17 cellular contexts compared by ENCODE assay signal in the genomic region with DNA sequence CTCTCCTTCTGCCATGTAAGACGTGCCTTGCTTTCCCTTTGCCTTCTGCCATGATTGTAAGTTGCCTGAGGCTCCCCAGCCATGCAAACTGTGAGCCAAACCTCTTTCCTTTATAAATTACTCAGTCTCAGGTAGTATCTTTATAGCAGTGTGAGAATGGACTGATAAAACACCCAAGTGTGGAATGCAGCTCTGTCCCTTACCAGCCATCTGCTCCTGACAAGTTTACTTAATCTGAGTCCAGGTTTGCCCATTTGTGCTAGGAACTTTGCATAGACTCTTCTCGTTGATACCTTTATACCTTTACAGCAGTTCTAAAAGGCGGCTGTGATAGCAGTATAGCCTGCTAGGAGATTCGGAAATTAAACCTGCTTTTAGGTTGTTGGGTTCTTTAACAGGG. TPM values are rescaled to one million over a fixed set of nuclear protein-coding genes. Genes with fewer than 3 reads are reported as not detected.
A peak's percentile ranks its signal among the peaks of the same experiment; 100 is the strongest.
DNase-seq lines count a peak whose midpoint lies in the region; ATAC-seq and TF ChIP-seq lines count a peak whose summit lies in the region.
"Had no signal": no experiment of that assay in that cellular context is flagged by ENCODE, and none has a peak within 500 bp of the region (broad histone marks: within the 10 kb centered on the region; RNA-seq: fewer than 3 reads in every experiment).

No MANE protein-coding gene starts in this region.

- dilution Hi-C loops in IMR-90 (cut with HindIII; ENCODE audit: low sequenced_read_pairs, unreplicated experiment), result no loop called here

- TF ChIP-seq CTCF in IMR-90 (conservative IDR thresholded peaks at IDR 0.05; ENCODE audit: low read depth, low read length) (no peak), WERI-Rb-1 (IDR thresholded peaks at IDR 0.05; ENCODE audit: low read depth, low read length) (no peak)

- H3K56ac ChIP-seq in IMR-90 (ENCODE audit: extremely low read depth, insufficient read depth, low read length), result no peak overlapping the region
- no peak overlapping the region for H3K56ac ChIP-seq in mesendoderm (ENCODE audit: low read length)

- H3K18ac ChIP-seq in IMR-90 (ENCODE audit: low read depth, low read length) (peak overlapping the region; percentile 93), mesendoderm (ENCODE audit: low read length) (no peak overlapping the region)

- CTCF ChIA-PET in IMR-90 (lab: Yijun Ruan, JAX), result interaction anchor here (0.6 kb wide), 1 partner anchor 480 kb away, joined by 3 read pairs; no protein-coding TSS in a partner anchor

- peak overlapping the region; percentile 48; the same call in 1 of the 2 replicates for H4K91ac ChIP-seq in IMR-90 (ENCODE audit: insufficient read depth, low read depth, low read length)

- no peaks in the 10 kb centered on the region for H3K9me3 ChIP-seq in IMR-90 (ENCODE audit: control insufficient read depth, insufficient read depth, low read length)
- no peaks in the 10 kb centered on the region for H3K9me3 ChIP-seq in T-helper 17 cell (ENCODE audit: control insufficient read depth, low read length, poor library complexity, severe bottlenecking)
- H3K9me3 ChIP-seq in WERI-Rb-1 (ENCODE audit: severe bottlenecking), result no peaks in the 10 kb centered on the region
- H3K9me3 ChIP-seq: BE2C had no signal

- POLR2A ChIA-PET in IMR-90 (lab: Charles Lee; ENCODE audit: unreplicated experiment), result no interaction called here

- no peak overlapping the region for H2AFZ ChIP-seq in IMR-90 (replicated peaks; ENCODE audit: low read length, poor library complexity)

- no TSS peak for BruUV-seq in IMR-90 (replicated peaks; lab: Mats Ljungman, UMichigan)

- H3K23ac ChIP-seq in IMR-90 (ENCODE audit: low read depth, low read length), result no peak overlapping the region
- H3K23ac ChIP-seq in mesendoderm (ENCODE audit: low read length), result no peak overlapping the region

- H3K79me2 ChIP-seq in mesendoderm (ENCODE audit: control insufficient read depth, insufficient read depth, low read length), result no peaks in the 10 kb centered on the region

- H2AK5ac ChIP-seq in IMR-90 (ENCODE audit: low read depth, low read length) (peak overlapping the region; percentile 30; the same call in 1 of the 2 replicates), mesendoderm (ENCODE audit: low read length) (no peak overlapping the region)

- H2BK120ac ChIP-seq in IMR-90 (ENCODE audit: low read depth, low read length), result peak overlapping the region; percentile 28; the same call in 1 of the 2 replicates
- no peak overlapping the region for H2BK120ac ChIP-seq in mesendoderm (ENCODE audit: low read depth, low read length)

- no peak overlapping the region; the same call in 1 of the 2 replicates for H3K4me2 ChIP-seq in IMR-90 (ENCODE audit: low read depth, low read length)
- H3K4me2 ChIP-seq in mesendoderm (ENCODE audit: low read length), result no peak overlapping the region

- H3K36me3 ChIP-seq in IMR-90 (ENCODE audit: control insufficient read depth, insufficient read depth, low read length), result no peaks in the 10 kb centered on the region
- no peaks in the 10 kb centered on the region for H3K36me3 ChIP-seq in mesendoderm (ENCODE audit: control insufficient read depth, insufficient read depth, low read length)
- H3K36me3 ChIP-seq in WERI-Rb-1, result no peaks in the 10 kb centered on the region
- H3K36me3 ChIP-seq: BE2C had no signal

- no peaks in the 10 kb centered on the region for H3K27me3 Mint-ChIP-seq in T-helper 17 cell
- H3K27me3 Mint-ChIP-seq: CD4-positive, CD25-positive, alpha-beta regulatory T cell; CD8-positive, alpha-beta memory T cell; IgD-negative memory B cell had no signal

- no peaks in the 10 kb centered on the region for H4K20me1 ChIP-seq in IMR-90 (ENCODE audit: insufficient read depth, low read length)

- H3K27ac Mint-ChIP-seq in T-helper 17 cell, result peak overlapping the region; percentile 70
- H3K27ac Mint-ChIP-seq: CD8-positive, alpha-beta memory T cell; IgD-negative memory B cell had no signal

- H2BK20ac ChIP-seq in IMR-90 (ENCODE audit: low read depth, low read length), result no peak overlapping the region

- H4K5ac ChIP-seq in IMR-90 (ENCODE audit: low read depth, low read length) (peak overlapping the region; percentile 88), mesendoderm (ENCODE audit: low read length) (no peak overlapping the region)

- in situ Hi-C loops in IMR-90 (cut with MboI; ENCODE audit: low sequenced_read_pairs), result no loop called here

- peaks cover 24% of the 10 kb centered on the region for H3K4me1 ChIP-seq in IMR-90 (ENCODE audit: control insufficient read depth, insufficient read depth, low read length)
- no peaks in the 10 kb centered on the region for H3K4me1 ChIP-seq in mesendoderm (ENCODE audit: control insufficient read depth, low read depth, low read length)
- H3K4me1 ChIP-seq: BE2C had no signal

- H3K79me1 ChIP-seq in IMR-90 (ENCODE audit: low read depth in 1 of 2, low read length in 2 of 2) (no peaks in the 10 kb centered on the region; a peak in 1 of 4 replicates), mesendoderm (ENCODE audit: low read length) (no peaks in the 10 kb centered on the region)

- no peak for ATAC-seq in IMR-90 (ENCODE audit: low read depth)
- ATAC-seq in T-helper 17 cell, result no peak

- H3K36me3 Mint-ChIP-seq in T-helper 17 cell (ENCODE audit: low read depth), result peaks cover 10% of the 10 kb centered on the region

- no peaks in the 10 kb centered on the region; the same call in 1 of the 2 replicates for H3K9me1 ChIP-seq in IMR-90 (ENCODE audit: insufficient read depth, low read length)

- H2BK15ac ChIP-seq in IMR-90 (ENCODE audit: low read depth, low read length) (peak overlapping the region; percentile 18; the same call in 1 of the 3 replicates), mesendoderm (replicated peaks; ENCODE audit: low read depth) (no peak overlapping the region)

- H3K14ac ChIP-seq in IMR-90 (replicated peaks; ENCODE audit: low read depth, low read length), result 0 out of 2 replicates have a peak overlapping the region, but pooled peaks have one; percentile 20

- H4K8ac ChIP-seq in IMR-90 (ENCODE audit: low read depth in 2 of 2, low read length in 2 of 2), result no peak overlapping the region
- no peak overlapping the region for H4K8ac ChIP-seq in mesendoderm (ENCODE audit: low read depth, low read length)

- DNase-seq in IMR-90 (no peak), T-helper 17 cell (no peak), mesendoderm (peak; percentile 48), occipital lobe (lab: John Stamatoyannopoulos, UW) (no peak), WERI-Rb-1 (no peak)
- DNase-seq in stimulated activated CD4-positive, alpha-beta T cell treated with anti-CD3 and anti-CD28 coated beads, Interleukin-4, amount 100 ng/mL, for 4 hours, result no peak
- DNase-seq: ACHN; BE2C; C1 segment of cervical spinal cord; CD4-positive, CD25-positive, alpha-beta regulatory T cell; CD8-positive, alpha-beta memory T cell; COR-L47; DMS153; DMS79; GF-D8; H9 had no signal

- H3K27ac ChIP-seq in IMR-90 (ENCODE audit: insufficient read depth, low read length), result no peak overlapping the region; the same call in 1 of the 2 replicates
- H3K27ac ChIP-seq in mesendoderm (ENCODE audit: low read depth, low read length), result no peak overlapping the region
- H3K27ac ChIP-seq in WERI-Rb-1, result no peak overlapping the region

- no peak for TF ChIP-seq POLR2A in IMR-90 (IDR thresholded peaks at IDR 0.05; ENCODE audit: low read depth, low read length)

- H3K27me3 ChIP-seq in IMR-90 (ENCODE audit: control insufficient read depth, insufficient read depth, low read length) (no peaks in the 10 kb centered on the region), mesendoderm (ENCODE audit: insufficient read depth, low read length, poor library complexity) (no peaks in the 10 kb centered on the region), WERI-Rb-1 (ENCODE audit: insufficient read depth, low read depth, severe bottlenecking) (no peaks in the 10 kb centered on the region)
- H3K27me3 ChIP-seq: BE2C had no signal

- no CpG with 5 or more reads among the region's 4 CpGs for WGBS in IMR-90 (ENCODE audit: extremely low coverage in 2 of 2, insufficient read length in 1 of 2), 2 experiments
- WGBS in mesendoderm (ENCODE audit: extremely low coverage, insufficient coverage, low lambda C conversion rate), result no CpG with 5 or more reads among the region's 4 CpGs

- H2BK5ac ChIP-seq in IMR-90 (ENCODE audit: low read depth, low read length, poor library complexity, severe bottlenecking), result no peak overlapping the region
- no peak overlapping the region for H2BK5ac ChIP-seq in mesendoderm (ENCODE audit: low read length)

- TF ChIP-seq RAD21 in IMR-90 (IDR thresholded peaks at IDR 0.05; ENCODE audit: low read length), result no peak

- H3K4me3 ChIP-seq in IMR-90 (ENCODE audit: insufficient read depth, low read depth, low read length) (no peak overlapping the region), mesendoderm (ENCODE audit: low read length) (no peak overlapping the region), WERI-Rb-1 (ENCODE audit: low read depth, low read length) (no peak overlapping the region)

- peaks cover 13% of the 10 kb centered on the region for H3K4me1 Mint-ChIP-seq in T-helper 17 cell

- no peak overlapping the region for H3K4me3 Mint-ChIP-seq in T-helper 17 cell
- H3K4me3 Mint-ChIP-seq: CD4-positive, CD25-positive, alpha-beta regulatory T cell; CD8-positive, alpha-beta memory T cell; H9 had no signal

- H3K4ac ChIP-seq in IMR-90 (ENCODE audit: low read depth, low read length), result peak overlapping the region; percentile 56
- no peak overlapping the region for H3K4ac ChIP-seq in mesendoderm (ENCODE audit: low read depth, low read length)

- H3K9ac ChIP-seq in IMR-90 (ENCODE audit: low read depth, low read length) (no peak overlapping the region), mesendoderm (ENCODE audit: low read length) (no peak overlapping the region)

- H2AK9ac ChIP-seq in IMR-90 (replicated peaks; ENCODE audit: low read depth, low read length, poor library complexity), result no peak overlapping the region

- intact Hi-C loops in IMR-90 (cut with micrococcal nuclease), result no loop called here

TF ChIP-seq in IMR-90, 13 proteins besides CTCF, POLR2A, EP300 and RAD21 (continues in another document):
- TF ChIP-seq USF2 (IDR thresholded peaks at IDR 0.05; ENCODE audit: low read depth, low read length) (no peak), CHD1 (IDR thresholded peaks at IDR 0.05; ENCODE audit: low read depth, low read length) (no peak), MXI1 (IDR thresholded peaks at IDR 0.05; ENCODE audit: borderline replicate concordance, low read depth, low read length) (no peak), SMC3 (IDR thresholded peaks at IDR 0.05; ENCODE audit: low read depth, low read length) (no peak)

RNA-seq across cellular contexts. Expression of gene SLC25A26, which starts 48.1 kb away (rescaled TPM):
- total RNA-seq in IMR-90 (2012; rRNA removed), result 12.7 and 17.5 TPM in 2 replicates
- 8.5 and 10.9 TPM in 2 replicates for polyA plus RNA-seq in IMR-90 (2012; rRNA removed)
- polyA plus RNA-seq in IMR-90 (2012; cell fraction: cytosol; rRNA removed), result 5.6 and 13.2 TPM in 2 replicates
- 3.1 and 7.2 TPM in 2 replicates for polyA plus RNA-seq in IMR-90 (2012; cell fraction: nucleus; rRNA removed; ENCODE audit: low replicate concordance)
- 10 to 100 TPM; 20.7 to 21.6 TPM for total RNA-seq in T-helper 17 cell
- 15.6 TPM for polyA plus RNA-seq in mesendoderm (2013, experiment 1 of 2)
- polyA plus RNA-seq in mesendoderm (2013, experiment 2 of 2), result 15.3 TPM
- total RNA-seq in occipital lobe, result 39.0 TPM
